ENCODE assay signal across 19 cellular contexts in genomic region chr12:59716049-59716448, GRCh38.
"Had no signal": no experiment of that assay in that cellular context is flagged by ENCODE, and none has a peak within 500 bp of the region (broad histone marks: within the 10 kb centered on the region; RNA-seq: fewer than 3 reads in every experiment).

No MANE protein-coding gene starts in this region.

- H3K27me3 Mint-ChIP-seq: activated CD4-positive, alpha-beta memory T cell treated with anti-CD3 and anti-CD28 coated beads for 36 hours; activated naive CD4-positive, alpha-beta T cell treated with anti-CD3 and anti-CD28 coated beads, Interleukin-2, amount 50 U/mL, for 24 hours; naive thymus-derived CD8-positive, alpha-beta T cell; stimulated activated naive B cell treated with anti-CD40 and anti-IgM and Interleukin-4, amounts not matched to agents 10 μg/mL and 1 μg/mL and 100 μg/mL, for 72 hours had no signal

- H3K36me3 ChIP-seq: left lung, neural progenitor cell, uterus had no signal

- H3K27ac ChIP-seq: left lung, neural progenitor cell, uterus had no signal

- H2AFZ ChIP-seq: neural progenitor cell had no signal

- H3K4me3 ChIP-seq: left lung, neural progenitor cell, uterus had no signal

- H3K9ac ChIP-seq: neural progenitor cell had no signal

- DNase-seq: activated CD4-positive, alpha-beta memory T cell treated with anti-CD3 and anti-CD28 coated beads for 36 hours; activated CD4-positive, alpha-beta T cell treated with anti-CD3 and anti-CD28 coated beads for 4 hours; activated CD4-positive, CD25-positive, alpha-beta regulatory T cell; activated gamma-delta T cell; anterior cingulate cortex; central memory CD4-positive, alpha-beta T cell; effector memory CD4-positive, alpha-beta T cell; foreskin melanocyte; left lung; naive thymus-derived CD8-positive, alpha-beta T cell; stimulated activated CD4-positive, alpha-beta T cell treated with anti-CD3 and anti-CD28 coated beads, Interleukin-2, amount 100 ng/mL, for 48 hours; stimulated activated CD8-positive, alpha-beta memory T cell treated with anti-CD3 and anti-CD28 coated beads, Interleukin-4, amount 100 ng/mL, for 48 hours; stimulated activated naive B cell treated with anti-CD40 and anti-IgM and Interleukin-4, amounts not matched to agents 10 μg/mL and 1 μg/mL and 100 μg/mL, for 72 hours; trophoblast cell; uterus had no signal

- H3K4me2 ChIP-seq: neural progenitor cell had no signal

- ATAC-seq: esophagus mucosa; left lung; naive thymus-derived CD8-positive, alpha-beta T cell; stimulated activated naive B cell treated with anti-CD40 and anti-IgM and Interleukin-4, amounts not matched to agents 10 μg/mL and 1 μg/mL and 100 μg/mL, for 72 hours had no signal

- H3K4me3 Mint-ChIP-seq: activated CD4-positive, alpha-beta memory T cell treated with anti-CD3 and anti-CD28 coated beads for 36 hours; activated naive CD4-positive, alpha-beta T cell treated with anti-CD3 and anti-CD28 coated beads, Interleukin-2, amount 50 U/mL, for 24 hours; activated T-helper 1 cell treated with anti-CD3 and anti-CD28 coated beads, Interleukin-12 subunit alpha, Interleukin-12 subunit beta, Interleukin-2, Interleukin-4 antibody, amounts not matched to agents 30 ng/mL and 10 ng/mL and 1 ng/mL, durations not matched to agents 14 hours and 24 hours and 36 hours; naive thymus-derived CD8-positive, alpha-beta T cell; neural progenitor cell; stimulated activated naive B cell treated with anti-CD40 and anti-IgM and Interleukin-4, amounts not matched to agents 10 μg/mL and 1 μg/mL and 100 μg/mL, for 72 hours had no signal

- H3K9me3 Mint-ChIP-seq: activated CD4-positive, alpha-beta memory T cell treated with anti-CD3 and anti-CD28 coated beads for 36 hours; activated T-helper 1 cell treated with anti-CD3 and anti-CD28 coated beads, Interleukin-12 subunit alpha, Interleukin-12 subunit beta, Interleukin-2, Interleukin-4 antibody, amounts not matched to agents 30 ng/mL and 10 ng/mL and 1 ng/mL, durations not matched to agents 14 hours and 24 hours and 36 hours; neural progenitor cell had no signal

- H3K36me3 Mint-ChIP-seq: neural progenitor cell had no signal

- H3K27ac Mint-ChIP-seq: activated CD4-positive, alpha-beta memory T cell treated with anti-CD3 and anti-CD28 coated beads for 36 hours; activated naive CD4-positive, alpha-beta T cell treated with anti-CD3 and anti-CD28 coated beads, Interleukin-2, amount 50 U/mL, for 24 hours; activated T-helper 1 cell treated with anti-CD3 and anti-CD28 coated beads, Interleukin-12 subunit alpha, Interleukin-12 subunit beta, Interleukin-2, Interleukin-4 antibody, amounts not matched to agents 30 ng/mL and 10 ng/mL and 1 ng/mL, durations not matched to agents 14 hours and 24 hours and 36 hours; neural progenitor cell; stimulated activated naive B cell treated with anti-CD40 and anti-IgM and Interleukin-4, amounts not matched to agents 10 μg/mL and 1 μg/mL and 100 μg/mL, for 72 hours had no signal

- H3K27me3 ChIP-seq: left lung, neural progenitor cell, uterus had no signal

- H3K4me1 ChIP-seq: left lung, neural progenitor cell, uterus had no signal

- H3K9me3 ChIP-seq: left lung, uterus had no signal
